30 cellular contexts compared by ENCODE assay signal in the genomic region with DNA sequence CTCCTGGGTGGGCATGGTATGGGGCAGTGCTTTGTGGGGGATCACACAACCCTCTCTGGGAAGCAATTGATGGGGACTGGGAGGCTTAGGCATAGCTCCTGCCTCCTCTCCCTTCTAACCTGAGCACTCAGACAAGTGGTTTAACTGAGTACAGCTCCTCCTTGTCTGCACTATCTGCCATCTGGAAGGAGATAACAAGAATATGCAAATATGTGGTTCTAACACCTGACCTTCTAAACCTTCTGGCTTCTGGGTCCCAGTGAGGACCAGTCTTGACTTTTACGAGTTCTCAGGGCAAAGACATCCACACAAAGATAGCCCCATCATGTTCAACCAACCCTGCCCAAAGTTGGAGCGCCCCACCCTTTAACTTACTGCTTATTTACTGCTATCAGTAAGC.
"Had no signal": no experiment of that assay in that cellular context is flagged by ENCODE, and none has a peak within 500 bp of the region (broad histone marks: within the 10 kb centered on the region; RNA-seq: fewer than 3 reads in every experiment).

No MANE protein-coding gene starts in this region.

- H3K4me3 Mint-ChIP-seq: activated CD4-positive, alpha-beta memory T cell treated with anti-CD3 and anti-CD28 coated beads for 36 hours; activated CD4-positive, alpha-beta T cell treated with anti-CD3 and anti-CD28 coated beads for 36 hours; activated CD4-positive, alpha-beta T cell treated with anti-CD3 and anti-CD28 coated beads, Interleukin-2, amount 10 ng/mL, durations not matched to agents 24 days and 14 days; activated CD8-positive, alpha-beta memory T cell treated with anti-CD3 and anti-CD28 coated beads, Interleukin-2, amount 10 ng/mL, durations not matched to agents 7 days and 5 days; activated CD8-positive, alpha-beta T cell treated with anti-CD3 and anti-CD28 coated beads, Interleukin-2, amount 10 ng/mL, durations not matched to agents 7 days and 5 days; activated naive CD4-positive, alpha-beta T cell treated with anti-CD3 and anti-CD28 coated beads, Interleukin-2, amount 10 ng/mL, durations not matched to agents 7 days and 5 days; activated naive CD8-positive, alpha-beta T cell treated with anti-CD3 and anti-CD28 coated beads, Interleukin-2, amount 10 ng/mL, durations not matched to agents 7 days and 5 days; activated T-cell treated with anti-CD3 and anti-CD28 coated beads, Interleukin-2, amount 50 U/mL, for 24 hours; activated T-cell treated with anti-CD3 and anti-CD28 coated beads, Interleukin-2, amount 50 U/mL, for 72 hours; brain; endodermal cell had no signal

- H3K27ac Mint-ChIP-seq: activated CD4-positive, alpha-beta memory T cell treated with anti-CD3 and anti-CD28 coated beads for 36 hours; activated CD4-positive, alpha-beta T cell treated with anti-CD3 and anti-CD28 coated beads for 36 hours; activated CD4-positive, alpha-beta T cell treated with anti-CD3 and anti-CD28 coated beads, Interleukin-2, amount 10 ng/mL, durations not matched to agents 24 days and 14 days; activated CD8-positive, alpha-beta memory T cell treated with anti-CD3 and anti-CD28 coated beads, Interleukin-2, amount 10 ng/mL, durations not matched to agents 7 days and 5 days; activated CD8-positive, alpha-beta T cell treated with anti-CD3 and anti-CD28 coated beads, Interleukin-2, amount 10 ng/mL, durations not matched to agents 7 days and 5 days; activated naive CD4-positive, alpha-beta T cell treated with anti-CD3 and anti-CD28 coated beads, Interleukin-2, amount 10 ng/mL, durations not matched to agents 7 days and 5 days; activated naive CD4-positive, alpha-beta T cell treated with anti-CD3 and anti-CD28 coated beads, Interleukin-2, amount 50 U/mL, for 72 hours; activated naive CD8-positive, alpha-beta T cell treated with anti-CD3 and anti-CD28 coated beads, Interleukin-2, amount 10 ng/mL, durations not matched to agents 7 days and 5 days; activated T-cell treated with anti-CD3 and anti-CD28 coated beads, Interleukin-2, amount 50 U/mL, for 24 hours; activated T-cell treated with anti-CD3 and anti-CD28 coated beads, Interleukin-2, amount 50 U/mL, for 72 hours; brain; endodermal cell had no signal

- H3K36me3 Mint-ChIP-seq: activated CD4-positive, alpha-beta memory T cell treated with anti-CD3 and anti-CD28 coated beads for 36 hours; activated CD8-positive, alpha-beta memory T cell treated with anti-CD3 and anti-CD28 coated beads, Interleukin-2, amount 10 ng/mL, durations not matched to agents 7 days and 5 days; activated naive CD4-positive, alpha-beta T cell treated with anti-CD3 and anti-CD28 coated beads, Interleukin-2, amount 10 ng/mL, durations not matched to agents 7 days and 5 days; activated naive CD4-positive, alpha-beta T cell treated with anti-CD3 and anti-CD28 coated beads, Interleukin-2, amount 50 U/mL, for 72 hours; activated naive CD8-positive, alpha-beta T cell treated with anti-CD3 and anti-CD28 coated beads, Interleukin-2, amount 10 ng/mL, durations not matched to agents 7 days and 5 days; brain had no signal

- H3K9me3 ChIP-seq: ascending aorta, breast epithelium, colonic mucosa, gastrocnemius medialis, heart left ventricle had no signal

- H3K27me3 ChIP-seq: ascending aorta, cardiac muscle cell, colonic mucosa, foreskin keratinocyte, gastrocnemius medialis, heart left ventricle had no signal

- DNase-seq: activated CD4-positive, alpha-beta memory T cell treated with anti-CD3 and anti-CD28 coated beads for 36 hours; activated CD4-positive, alpha-beta T cell treated with anti-CD3 and anti-CD28 coated beads for 36 hours; activated CD4-positive, alpha-beta T cell treated with anti-CD3 and anti-CD28 coated beads, Interleukin-2, amount 10 ng/mL, durations not matched to agents 24 days and 14 days; activated CD4-positive, CD25-positive, alpha-beta regulatory T cell; activated CD4-positive, CD25-positive, alpha-beta regulatory T cell treated with anti-CD3 and anti-CD28 coated beads, Interleukin-2, amount 50 U/mL, for 72 hours; activated CD8-positive, alpha-beta memory T cell treated with anti-CD3 and anti-CD28 coated beads, Interleukin-2, amount 10 ng/mL, durations not matched to agents 7 days and 5 days; activated CD8-positive, alpha-beta memory T cell treated with anti-CD3 and anti-CD28 coated beads, Interleukin-2, amount 50 U/mL, for 4 hours; activated CD8-positive, alpha-beta T cell treated with anti-CD3 and anti-CD28 coated beads, Interleukin-2, amount 10 ng/mL, durations not matched to agents 7 days and 5 days; activated gamma-delta T cell; activated naive CD4-positive, alpha-beta T cell; activated naive CD4-positive, alpha-beta T cell treated with anti-CD3 and anti-CD28 coated beads, Interleukin-2, amount 10 ng/mL, durations not matched to agents 7 days and 5 days; activated naive CD8-positive, alpha-beta T cell treated with anti-CD3 and anti-CD28 coated beads, Interleukin-2, amount 10 ng/mL, durations not matched to agents 7 days and 5 days; activated T-cell treated with anti-CD3 and anti-CD28 coated beads, Interleukin-2, amount 50 U/mL, for 24 hours; activated T-cell treated with anti-CD3 and anti-CD28 coated beads, Interleukin-2, amount 50 U/mL, for 72 hours; central memory CD4-positive, alpha-beta T cell; cerebellar nuclear complex; colonic mucosa; effector memory CD4-positive, alpha-beta T cell; endodermal cell; foreskin keratinocyte; gastrocnemius medialis; glutamatergic neuron; heart left ventricle; T-helper 2 cell had no signal

- ATAC-seq: activated CD4-positive, alpha-beta T cell treated with anti-CD3 and anti-CD28 coated beads for 36 hours; activated CD8-positive, alpha-beta memory T cell treated with anti-CD3 and anti-CD28 coated beads, Interleukin-2, amount 10 ng/mL, durations not matched to agents 7 days and 5 days; activated CD8-positive, alpha-beta T cell treated with anti-CD3 and anti-CD28 coated beads, Interleukin-2, amount 10 ng/mL, durations not matched to agents 7 days and 5 days; activated naive CD4-positive, alpha-beta T cell treated with anti-CD3 and anti-CD28 coated beads, Interleukin-2, amount 50 U/mL, for 72 hours; activated T-cell treated with anti-CD3 and anti-CD28 coated beads, Interleukin-2, amount 50 U/mL, for 72 hours; esophagus mucosa; foreskin keratinocyte; gastrocnemius medialis; heart left ventricle had no signal

- H3K27ac ChIP-seq: ascending aorta, breast epithelium, cardiac muscle cell, colonic mucosa, foreskin keratinocyte, gastrocnemius medialis, heart left ventricle had no signal

- H3K36me3 ChIP-seq: ascending aorta, breast epithelium, cardiac muscle cell, colonic mucosa, gastrocnemius medialis, heart left ventricle had no signal

- H3K4me3 ChIP-seq: ascending aorta, breast epithelium, cardiac muscle cell, colonic mucosa, gastrocnemius medialis, heart left ventricle had no signal

- H3K9me3 Mint-ChIP-seq: activated CD4-positive, alpha-beta memory T cell treated with anti-CD3 and anti-CD28 coated beads for 36 hours; activated CD4-positive, alpha-beta T cell treated with anti-CD3 and anti-CD28 coated beads, Interleukin-2, amount 10 ng/mL, durations not matched to agents 24 days and 14 days; activated naive CD4-positive, alpha-beta T cell treated with anti-CD3 and anti-CD28 coated beads, Interleukin-2, amount 10 ng/mL, durations not matched to agents 7 days and 5 days; activated naive CD8-positive, alpha-beta T cell treated with anti-CD3 and anti-CD28 coated beads, Interleukin-2, amount 10 ng/mL, durations not matched to agents 7 days and 5 days; activated T-cell treated with anti-CD3 and anti-CD28 coated beads, Interleukin-2, amount 50 U/mL, for 24 hours; brain; endodermal cell had no signal

- H3K4me1 ChIP-seq: ascending aorta, breast epithelium, colonic mucosa, foreskin keratinocyte, gastrocnemius medialis, heart left ventricle had no signal

- H3K27me3 Mint-ChIP-seq: activated CD4-positive, alpha-beta memory T cell treated with anti-CD3 and anti-CD28 coated beads for 36 hours; activated CD4-positive, alpha-beta T cell treated with anti-CD3 and anti-CD28 coated beads for 36 hours; activated CD4-positive, alpha-beta T cell treated with anti-CD3 and anti-CD28 coated beads, Interleukin-2, amount 10 ng/mL, durations not matched to agents 24 days and 14 days; activated CD8-positive, alpha-beta memory T cell treated with anti-CD3 and anti-CD28 coated beads, Interleukin-2, amount 10 ng/mL, durations not matched to agents 7 days and 5 days; activated naive CD4-positive, alpha-beta T cell treated with anti-CD3 and anti-CD28 coated beads, Interleukin-2, amount 10 ng/mL, durations not matched to agents 7 days and 5 days; activated naive CD8-positive, alpha-beta T cell treated with anti-CD3 and anti-CD28 coated beads, Interleukin-2, amount 10 ng/mL, durations not matched to agents 7 days and 5 days; activated T-cell treated with anti-CD3 and anti-CD28 coated beads, Interleukin-2, amount 50 U/mL, for 24 hours had no signal

- H3K4me1 Mint-ChIP-seq: activated CD4-positive, alpha-beta T cell treated with anti-CD3 and anti-CD28 coated beads for 36 hours; activated CD4-positive, alpha-beta T cell treated with anti-CD3 and anti-CD28 coated beads, Interleukin-2, amount 10 ng/mL, durations not matched to agents 24 days and 14 days; activated CD8-positive, alpha-beta memory T cell treated with anti-CD3 and anti-CD28 coated beads, Interleukin-2, amount 10 ng/mL, durations not matched to agents 7 days and 5 days; activated naive CD4-positive, alpha-beta T cell treated with anti-CD3 and anti-CD28 coated beads, Interleukin-2, amount 10 ng/mL, durations not matched to agents 7 days and 5 days; activated naive CD8-positive, alpha-beta T cell treated with anti-CD3 and anti-CD28 coated beads, Interleukin-2, amount 10 ng/mL, durations not matched to agents 7 days and 5 days; brain; endodermal cell had no signal
